8 cellular contexts compared by ENCODE assay signal in the genomic region with DNA sequence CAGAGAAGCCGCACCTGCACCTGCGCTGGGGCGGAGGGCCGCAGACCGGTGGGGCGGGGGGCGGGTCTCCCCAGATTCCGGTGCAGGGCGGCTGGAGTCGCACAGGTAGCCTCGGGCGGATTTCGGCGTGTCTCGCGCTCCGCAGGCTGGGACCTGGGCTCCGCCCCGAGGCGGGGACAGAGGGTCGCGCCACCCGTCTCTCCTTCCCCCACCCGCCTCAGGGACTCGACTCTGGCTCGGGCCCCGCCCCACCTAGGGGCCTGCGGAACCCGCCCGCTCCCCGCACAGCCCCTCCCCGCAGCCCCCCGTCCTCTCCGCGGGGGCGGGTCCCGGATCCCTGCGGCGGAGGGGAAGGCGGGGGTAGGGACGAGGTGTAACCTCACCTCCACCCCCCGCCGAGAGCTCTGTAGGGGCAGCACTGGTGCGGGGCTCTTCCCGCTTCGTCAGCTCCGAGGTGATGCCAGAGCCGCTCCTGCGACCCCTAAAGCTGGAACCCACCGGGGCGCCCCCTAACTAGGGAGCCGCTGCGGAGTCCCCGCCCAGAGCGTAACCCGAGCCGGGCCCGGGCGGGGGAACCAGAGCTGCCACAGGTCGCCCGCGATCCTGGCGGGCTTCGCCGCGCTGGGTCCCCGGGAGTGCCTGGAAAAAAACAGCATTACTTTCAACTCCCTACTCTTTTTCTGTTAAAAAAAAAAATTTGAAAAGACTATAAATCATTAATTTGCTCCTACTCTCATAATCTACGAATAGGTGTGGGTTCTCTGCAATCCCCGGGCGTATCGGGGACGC. TPM values are rescaled to one million over a fixed set of nuclear protein-coding genes. Genes with fewer than 3 reads are reported as not detected.
DNase-seq lines count a peak whose midpoint lies in the region; ATAC-seq and TF ChIP-seq lines count a peak whose summit lies in the region.

A gene with protein sequence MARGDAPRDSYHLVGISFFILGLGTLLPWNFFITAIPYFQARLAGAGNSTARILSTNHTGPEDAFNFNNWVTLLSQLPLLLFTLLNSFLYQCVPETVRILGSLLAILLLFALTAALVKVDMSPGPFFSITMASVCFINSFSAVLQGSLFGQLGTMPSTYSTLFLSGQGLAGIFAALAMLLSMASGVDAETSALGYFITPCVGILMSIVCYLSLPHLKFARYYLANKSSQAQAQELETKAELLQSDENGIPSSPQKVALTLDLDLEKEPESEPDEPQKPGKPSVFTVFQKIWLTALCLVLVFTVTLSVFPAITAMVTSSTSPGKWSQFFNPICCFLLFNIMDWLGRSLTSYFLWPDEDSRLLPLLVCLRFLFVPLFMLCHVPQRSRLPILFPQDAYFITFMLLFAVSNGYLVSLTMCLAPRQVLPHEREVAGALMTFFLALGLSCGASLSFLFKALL (minus strand): TSS at position 134 of the 789 bp plus-strand sequence. CDS start 169 bp downstream, outside the sequence.

- peaks cover 30% of the 10 kb centered on the region for H3K4me1 ChIP-seq in mesenchymal stem cell (ENCODE audit: control insufficient read depth, insufficient read depth, low read depth, low read length)

- peak within 1 kb of the TSS in 1 of 2 experiments; percentile 67 for H2BK12ac ChIP-seq in mesenchymal stem cell (ENCODE audit: low read length in 2 of 2)

- H3K27me3 ChIP-seq in dorsolateral prefrontal cortex (no peaks in the 10 kb centered on the region), mesenchymal stem cell (ENCODE audit: control insufficient read depth in 1 of 2, insufficient read depth in 1 of 2, low read length in 2 of 2) (peaks cover 0 to 33% of the 10 kb centered on the region in 2 experiments)

- H3K36me3 ChIP-seq in mesenchymal stem cell (ENCODE audit: control insufficient read depth in 1 of 2, insufficient read depth in 2 of 2, low read depth in 1 of 2, low read length in 2 of 2) = peaks cover 0 to 22% of the 10 kb centered on the region in 2 experiments

- peak; percentile 66 for ATAC-seq in HG03066 (IDR thresholded peaks at IDR 0.05; ENCODE audit: low read depth, unreplicated experiment)

- DNase-seq in GM13977 (ENCODE audit: low spot score) = peak; percentile 89
- peak; percentile 77 for DNase-seq in NCI-H2227 treated with DMSO at 0.1 percent for 48 hours (lab: John Stamatoyannopoulos, UW)
- DNase-seq in activated CD4-positive, alpha-beta T cell treated with anti-CD3 and anti-CD28 coated beads for 48 hours = peak; percentile 87
- peak in 7 of 10 donors; percentile 22 to 81 (median 53) for DNase-seq in dorsolateral prefrontal cortex
- DNase-seq in mesenchymal stem cell = peak; percentile 51
- peak; percentile 51 for DNase-seq in stimulated activated CD8-positive, alpha-beta memory T cell treated with anti-CD3 and anti-CD28 coated beads, Interleukin-15, amount 100 ng/mL, for 24 hours (ENCODE audit: low read depth)
- no peak for DNase-seq in HPDE6-E6E7 (ENCODE audit: extremely low spot score)

- H3K4me2 ChIP-seq in mesenchymal stem cell (ENCODE audit: low read length, poor library complexity, severe bottlenecking) = peak within 1 kb of the TSS; percentile 97

- H4K8ac ChIP-seq in mesenchymal stem cell (ENCODE audit: low read length) = peak within 1 kb of the TSS; percentile 53

- peak within 1 kb of the TSS; percentile 95 for H2AFZ ChIP-seq in mesenchymal stem cell (ENCODE audit: low read depth, low read length)

- in situ Hi-C loops in GM13977 (cut with MboI; ENCODE audit: low pct_unique_long_range_greater_than_20kb, low sequenced_read_pairs, unreplicated experiment) = no loop called here

- H3K9ac ChIP-seq in mesenchymal stem cell (ENCODE audit: low read length) = peak within 1 kb of the TSS; percentile 56

- TF ChIP-seq CTCF in GM13977 (IDR thresholded peaks at IDR 0.05; ENCODE audit: extremely low read depth, insufficient read depth, missing control alignments) = no peak
- TF ChIP-seq CTCF in dorsolateral prefrontal cortex (IDR thresholded peaks at IDR 0.05 in 54 of 56, conservative IDR thresholded peaks at IDR 0.05 in 2 of 56; ENCODE audit: low read depth in 1 of 56, partially characterized antibody in 56 of 56) = peak in 1 of 56 donors; percentile 2

- H2BK5ac ChIP-seq in mesenchymal stem cell (ENCODE audit: low read depth, low read length, poor library complexity, severe bottlenecking) = no peak within 1 kb of the TSS

- H4K91ac ChIP-seq in mesenchymal stem cell (ENCODE audit: low read length) = no peak within 1 kb of the TSS

- H3K79me1 ChIP-seq in mesenchymal stem cell (replicated peaks; ENCODE audit: low read length, poor library complexity, severe bottlenecking) = peaks cover 5% of the 10 kb centered on the region

- peak within 1 kb of the TSS; percentile 27 for H2BK120ac ChIP-seq in mesenchymal stem cell (ENCODE audit: low read depth, low read length)

- WGBS in mesenchymal stem cell = 1% methylated on average over 33 of the region's 72 CpGs

- H3K4ac ChIP-seq in mesenchymal stem cell (ENCODE audit: low read depth in 1 of 2, low read length in 2 of 2) = peak within 1 kb of the TSS in 1 of 2 experiments; percentile 73

- peak within 1 kb of the TSS; percentile 56 to 96 (median 84) for H3K4me3 ChIP-seq in dorsolateral prefrontal cortex
- peak within 1 kb of the TSS; percentile 74 to 85 for H3K4me3 ChIP-seq in mesenchymal stem cell (ENCODE audit: insufficient read depth in 1 of 2, low read depth in 1 of 2, low read length in 2 of 2)

- peak within 1 kb of the TSS in 1 of 2 experiments; percentile 77 for H3K23ac ChIP-seq in mesenchymal stem cell (ENCODE audit: low read length in 2 of 2)

- peak within 1 kb of the TSS in 53 of 59 donors; percentile 29 to 90 (median 76) for H3K27ac ChIP-seq in dorsolateral prefrontal cortex
- no peak within 1 kb of the TSS for H3K27ac ChIP-seq in mesenchymal stem cell (ENCODE audit: low read length, poor library complexity, severe bottlenecking)

- H3K18ac ChIP-seq in mesenchymal stem cell (ENCODE audit: low read depth in 1 of 2, low read length in 2 of 2) = peak within 1 kb of the TSS; percentile 19 to 93

- H2AK5ac ChIP-seq in mesenchymal stem cell (ENCODE audit: low read length, severe bottlenecking) = peak within 1 kb of the TSS; percentile 67

- H3K14ac ChIP-seq in mesenchymal stem cell (ENCODE audit: low read length in 2 of 2) = peak within 1 kb of the TSS in 1 of 2 experiments; percentile 64

- peak within 1 kb of the TSS; percentile 46 for H2BK15ac ChIP-seq in mesenchymal stem cell (ENCODE audit: low read depth, poor library complexity, severe bottlenecking)

- intact Hi-C loops in dorsolateral prefrontal cortex (cut with DNase I) = no loop called here

- H3K9me3 ChIP-seq in mesenchymal stem cell (ENCODE audit: control insufficient read depth, low read length) = no peaks in the 10 kb centered on the region

RNA-seq across cellular contexts. Expression of the gene that starts here (rescaled TPM):
- total RNA-seq in dorsolateral prefrontal cortex = 10 to 100 TPM in 35 of 120 experiments, 1 to 10 TPM in 85; 5.3 to 16.6 (median 9.0) TPM
- polyA plus RNA-seq in mesenchymal stem cell (2013, experiment 1 of 2) = 14.6 TPM
- 14.5 TPM for polyA plus RNA-seq in mesenchymal stem cell (2013, experiment 2 of 2)
